In the genomic region with DNA sequence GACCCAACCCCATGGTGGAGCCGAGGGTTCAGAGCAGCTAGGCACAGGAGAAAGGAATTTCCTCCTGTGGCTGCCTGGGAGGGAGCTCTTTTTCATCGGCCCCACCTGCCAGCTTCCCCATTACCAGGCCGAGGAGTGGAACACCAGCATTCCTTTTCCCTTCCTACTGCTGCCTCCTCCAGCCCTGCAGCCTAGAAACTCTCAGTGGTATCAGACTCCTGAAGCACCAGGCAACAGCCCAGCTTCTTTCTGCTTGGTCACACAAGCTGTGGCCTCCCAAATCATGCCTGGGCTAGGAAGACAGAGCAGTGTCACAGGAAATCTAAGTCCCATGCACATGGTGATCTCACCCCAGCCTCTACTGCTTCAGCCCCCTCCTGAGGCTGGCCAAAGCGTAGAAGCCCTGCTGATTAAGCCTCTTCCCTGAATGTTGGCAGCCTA, we compare ENCODE assay signal across 12 cellular contexts. TPM values are rescaled to one million over a fixed set of nuclear protein-coding genes. Genes with fewer than 3 reads are reported as not detected.
DNase-seq lines count a peak whose midpoint lies in the region; ATAC-seq and TF ChIP-seq lines count a peak whose summit lies in the region.
"Had no signal": no experiment of that assay in that cellular context is flagged by ENCODE, and none has a peak within 500 bp of the region (broad histone marks: within the 10 kb centered on the region; RNA-seq: fewer than 3 reads in every experiment).

No MANE protein-coding gene starts in this region.

- POLR2A ChIA-PET in PC-9 (lab: Charles Lee; ENCODE audit: unreplicated experiment) = no interaction called here

- ATAC-seq in GM23338 (peak; percentile 94), HG03196 (IDR thresholded peaks at IDR 0.05; ENCODE audit: unreplicated experiment) (no peak), GM21737 (IDR thresholded peaks at IDR 0.05; ENCODE audit: unreplicated experiment) (no peak)

- H3K4me1 Mint-ChIP-seq in CD14-positive monocyte = peaks cover 69% of the 10 kb centered on the region
- H3K4me1 Mint-ChIP-seq in GM23338 = peaks cover 20% of the 10 kb centered on the region
- H3K4me1 Mint-ChIP-seq in activated T-helper 1 cell treated with anti-CD3 and anti-CD28 coated beads, Interleukin-12 subunit alpha, Interleukin-12 subunit beta, Interleukin-2, Interleukin-4 antibody, amounts not matched to agents 30 ng/mL and 10 ng/mL and 1 ng/mL, durations not matched to agents 14 hours and 24 hours and 36 hours (ENCODE audit: low read depth) = peaks cover 48% of the 10 kb centered on the region
- peaks cover 18% of the 10 kb centered on the region for H3K4me1 Mint-ChIP-seq in mesothelial cell of epicardium

- H3K27ac ChIP-seq in GM23338 (ENCODE audit: low read depth) (no peak overlapping the region), PC-9 (no peak overlapping the region), tibial artery (no peak overlapping the region)

- H3K27me3 Mint-ChIP-seq in CD14-positive monocyte (ENCODE audit: low read depth in 3 of 3) (peaks cover 0 to 28% (median 0%) of the 10 kb centered on the region in 3 donors), GM23338 (ENCODE audit: insufficient read depth, low read depth, poor library complexity) (peaks cover 9% of the 10 kb centered on the region), mesothelial cell of epicardium (ENCODE audit: low read depth) (no peaks in the 10 kb centered on the region)
- peaks cover 36% of the 10 kb centered on the region for H3K27me3 Mint-ChIP-seq in activated T-helper 1 cell treated with anti-CD3 and anti-CD28 coated beads, Interleukin-12 subunit alpha, Interleukin-12 subunit beta, Interleukin-2, Interleukin-4 antibody, amounts not matched to agents 30 ng/mL and 10 ng/mL and 1 ng/mL, durations not matched to agents 14 hours and 24 hours and 36 hours (ENCODE audit: insufficient read depth)

- H3K4me1 ChIP-seq in GM23338 (ENCODE audit: insufficient read depth) (no peaks in the 10 kb centered on the region), PC-9 (replicated peaks; ENCODE audit: insufficient read depth) (no peaks in the 10 kb centered on the region), tibial artery (peaks cover 0 to 18% (median 0%) of the 10 kb centered on the region in 4 donors)

- CTCF ChIA-PET in PC-9 (lab: Charles Lee) = no interaction called here

- TF ChIP-seq CTCF in CD14-positive monocyte (IDR thresholded peaks at IDR 0.05) = no peak
- TF ChIP-seq CTCF in GM23338 (conservative IDR thresholded peaks at IDR 0.05; ENCODE audit: low read depth in 2 of 2) = no peak
- TF ChIP-seq CTCF in mesothelial cell of epicardium (IDR thresholded peaks at IDR 0.05; ENCODE audit: unreplicated experiment) = no peak
- TF ChIP-seq CTCF in PC-9 (conservative IDR thresholded peaks at IDR 0.05) = no peak
- TF ChIP-seq CTCF in tibial artery (IDR thresholded peaks at IDR 0.05) = no peak

- peak; percentile 72 for DNase-seq in CD14-positive monocyte (ENCODE audit: low spot score)
- peak; percentile 45 for DNase-seq in GM23338 (ENCODE audit: low spot score)
- no peak for DNase-seq in activated T-helper 1 cell treated with anti-CD3 and anti-CD28 coated beads, Interleukin-12 subunit alpha, Interleukin-12 subunit beta, Interleukin-2, Interleukin-4 antibody, amounts not matched to agents 30 ng/mL and 10 ng/mL and 1 ng/mL, durations not matched to agents 14 hours and 24 hours and 36 hours (ENCODE audit: low spot score)
- no peak for DNase-seq in mesothelial cell of epicardium (ENCODE audit: low spot score in 2 of 2, unreplicated experiment in 2 of 2)
- no peak for DNase-seq in PC-9
- DNase-seq in tibial artery = no peak
- DNase-seq: NCI-H1930, retina had no signal

- H3K9me3 Mint-ChIP-seq in CD14-positive monocyte = peaks cover 0 to 10% (median 3%) of the 10 kb centered on the region in 7 donors
- H3K9me3 Mint-ChIP-seq in GM23338 = no peaks in the 10 kb centered on the region
- H3K9me3 Mint-ChIP-seq in activated T-helper 1 cell treated with anti-CD3 and anti-CD28 coated beads, Interleukin-12 subunit alpha, Interleukin-12 subunit beta, Interleukin-2, Interleukin-4 antibody, amounts not matched to agents 30 ng/mL and 10 ng/mL and 1 ng/mL, durations not matched to agents 14 hours and 24 hours and 36 hours = no peaks in the 10 kb centered on the region
- H3K9me3 Mint-ChIP-seq in mesothelial cell of epicardium = peaks cover 18% of the 10 kb centered on the region
- H3K9me3 Mint-ChIP-seq: activated naive CD4-positive, alpha-beta T cell treated with anti-CD3 and anti-CD28 coated beads, Interleukin-2, amount 50 U/mL, for 72 hours had no signal

- H3K36me3 Mint-ChIP-seq in CD14-positive monocyte (peaks cover 9 to 19% of the 10 kb centered on the region in 2 donors), GM23338 (ENCODE audit: low read depth) (no peaks in the 10 kb centered on the region), mesothelial cell of epicardium (peaks cover 2% of the 10 kb centered on the region)
- no peaks in the 10 kb centered on the region for H3K36me3 Mint-ChIP-seq in activated T-helper 1 cell treated with anti-CD3 and anti-CD28 coated beads, Interleukin-12 subunit alpha, Interleukin-12 subunit beta, Interleukin-2, Interleukin-4 antibody, amounts not matched to agents 30 ng/mL and 10 ng/mL and 1 ng/mL, durations not matched to agents 14 hours and 24 hours and 36 hours (ENCODE audit: low read depth)
- H3K36me3 Mint-ChIP-seq: activated naive CD4-positive, alpha-beta T cell treated with anti-CD3 and anti-CD28 coated beads, Interleukin-2, amount 50 U/mL, for 72 hours had no signal

- H3K9me2 ChIP-seq in GM23338 (ENCODE audit: insufficient read depth) = no peaks in the 10 kb centered on the region
- H3K9me2 ChIP-seq in PC-9 (ENCODE audit: insufficient read depth) = no peaks in the 10 kb centered on the region

- no TSS peak for BruUV-seq in PC-9 (replicated peaks; lab: Mats Ljungman, UMichigan)

- H3K4me2 ChIP-seq in GM23338 (no peak overlapping the region), PC-9 (no peak overlapping the region)

- H2AFZ ChIP-seq in GM23338 (no peak overlapping the region), PC-9 (no peak overlapping the region)

- H3K4me3 ChIP-seq in GM23338 (no peak overlapping the region), PC-9 (no peak overlapping the region), tibial artery (no peak overlapping the region)
- H3K4me3 ChIP-seq: mucosa of descending colon had no signal

- H3K27ac Mint-ChIP-seq in CD14-positive monocyte = peak overlapping the region; percentile 97 to 99 (median 98)
- peak overlapping the region; percentile 67; the same call in 1 of the 2 replicates for H3K27ac Mint-ChIP-seq in GM23338
- H3K27ac Mint-ChIP-seq in activated T-helper 1 cell treated with anti-CD3 and anti-CD28 coated beads, Interleukin-12 subunit alpha, Interleukin-12 subunit beta, Interleukin-2, Interleukin-4 antibody, amounts not matched to agents 30 ng/mL and 10 ng/mL and 1 ng/mL, durations not matched to agents 14 hours and 24 hours and 36 hours = peak overlapping the region; percentile 18
- peak overlapping the region; percentile 85 for H3K27ac Mint-ChIP-seq in mesothelial cell of epicardium

- intact Hi-C loops in CD14-positive monocyte (cut with micrococcal nuclease) (no loop called here), PC-9 (cut with micrococcal nuclease; ENCODE audit: unreplicated experiment) (no loop called here), tibial artery (cut with DNase I; ENCODE audit: low total_unique reads) (no loop called here)
- intact Hi-C loops in activated T-helper 1 cell treated with anti-CD3 and anti-CD28 coated beads, Interleukin-12 subunit alpha, Interleukin-12 subunit beta, Interleukin-2, Interleukin-4 antibody, amounts not matched to agents 30 ng/mL and 10 ng/mL and 1 ng/mL, durations not matched to agents 14 hours and 24 hours and 36 hours (cut with micrococcal nuclease) = loop anchor here (1.0 to 2.0 kb wide), 2 partner anchors 20 to 39 kb away; no protein-coding TSS in a partner anchor

- H3K79me2 ChIP-seq in GM23338 (replicated peaks; ENCODE audit: insufficient read depth) = no peaks in the 10 kb centered on the region
- no peaks in the 10 kb centered on the region for H3K79me2 ChIP-seq in PC-9 (ENCODE audit: low read depth)

- H3K27me3 ChIP-seq in GM23338 (ENCODE audit: insufficient read depth) (no peaks in the 10 kb centered on the region), PC-9 (ENCODE audit: insufficient read depth, low read depth) (peaks cover 20% of the 10 kb centered on the region), tibial artery (no peaks in the 10 kb centered on the region)

- peak overlapping the region; percentile 89 to 95 for H3K4me3 Mint-ChIP-seq in CD14-positive monocyte
- no peak overlapping the region for H3K4me3 Mint-ChIP-seq in GM23338
- H3K4me3 Mint-ChIP-seq in activated T-helper 1 cell treated with anti-CD3 and anti-CD28 coated beads, Interleukin-12 subunit alpha, Interleukin-12 subunit beta, Interleukin-2, Interleukin-4 antibody, amounts not matched to agents 30 ng/mL and 10 ng/mL and 1 ng/mL, durations not matched to agents 14 hours and 24 hours and 36 hours = peak overlapping the region; percentile 52
- no peak overlapping the region for H3K4me3 Mint-ChIP-seq in mesothelial cell of epicardium

- no peaks in the 10 kb centered on the region for H3K36me3 ChIP-seq in GM23338 (ENCODE audit: insufficient read depth)
- H3K36me3 ChIP-seq in PC-9 (ENCODE audit: low read depth) = no peaks in the 10 kb centered on the region
- no peaks in the 10 kb centered on the region for H3K36me3 ChIP-seq in tibial artery

- H3F3A ChIP-seq in GM23338 (replicated peaks; ENCODE audit: low read depth) (no peaks in the 10 kb centered on the region), PC-9 (ENCODE audit: insufficient read depth, low read depth) (no peaks in the 10 kb centered on the region)

- H4K20me1 ChIP-seq in GM23338 (replicated peaks; ENCODE audit: insufficient read depth) = no peaks in the 10 kb centered on the region
- no peaks in the 10 kb centered on the region for H4K20me1 ChIP-seq in PC-9 (ENCODE audit: insufficient read depth)

- no peaks in the 10 kb centered on the region for H3K9me3 ChIP-seq in PC-9 (ENCODE audit: insufficient read depth, low read depth)
- no peaks in the 10 kb centered on the region for H3K9me3 ChIP-seq in tibial artery
- H3K9me3 ChIP-seq: mucosa of descending colon had no signal

TF ChIP-seq in GM23338, 12 proteins besides CTCF, POLR2A, EP300 and RAD21 (continues in another document):
- no peak for TF ChIP-seq EZH2 (IDR thresholded peaks at IDR 0.05; ENCODE audit: low read depth, unreplicated experiment)
- no peak for TF ChIP-seq NANOG (IDR thresholded peaks at IDR 0.05; ENCODE audit: borderline replicate concordance)
- no peak for TF ChIP-seq POLR2AphosphoS5 (IDR thresholded peaks at IDR 0.05; ENCODE audit: low read depth)

RNA-seq across cellular contexts. Expression of gene RTL5, which starts 30.1 kb away (rescaled TPM):
- polyA plus RNA-seq in CD14-positive monocyte (under 1 TPM; 0.24 to 0.59 TPM), GM23338 (2016; fragmentation: Nextera tagmentation; extraction: Ambion mirVana) (0.31 and 0.52 TPM in 2 replicates)
- 0.35 and 0.94 TPM in 2 replicates for total RNA-seq in GM23338 (2014; rRNA removed; shearing (Covaris generic))
- total RNA-seq in activated T-helper 1 cell treated with anti-CD3 and anti-CD28 coated beads, Interleukin-12 subunit alpha, Interleukin-12 subunit beta, Interleukin-2, Interleukin-4 antibody, amounts not matched to agents 30 ng/mL and 10 ng/mL and 1 ng/mL, durations not matched to agents 14 hours and 24 hours and 36 hours = 0.26 and 0.29 TPM in 2 replicates
- total RNA-seq in mesothelial cell of epicardium (36.1 to 37.5 TPM (median 36.4 TPM) in 3 replicates), PC-9 (2021) (not detected in 2 replicates)

Comparison
In these comparisons a context has a peak if more than half of its experiments do, and no peak if none do; other contexts are left out.
1. DNase-seq: peak in CD14-positive monocyte (single experiment) and GM23338 (single experiment); none in activated T-helper 1 cell treated with anti-CD3 and anti-CD28 coated beads, Interleukin-12 subunit alpha, Interleukin-12 subunit beta, Interleukin-2, Interleukin-4 antibody, amounts not matched to agents 30 ng/mL and 10 ng/mL and 1 ng/mL, durations not matched to agents 14 hours and 24 hours and 36 hours (single experiment), mesothelial cell of epicardium (0 of 2), PC-9 (0 of 2) and tibial artery (0 of 2).
2. H3K27ac Mint-ChIP-seq: peak in every context shown above with its lines; median percentile 98 in CD14-positive monocyte; 85 in mesothelial cell of epicardium; 67 in GM23338; 18 in activated T-helper 1 cell treated with anti-CD3 and anti-CD28 coated beads, Interleukin-12 subunit alpha, Interleukin-12 subunit beta, Interleukin-2, Interleukin-4 antibody, amounts not matched to agents 30 ng/mL and 10 ng/mL and 1 ng/mL, durations not matched to agents 14 hours and 24 hours and 36 hours.
3. H3K4me3 Mint-ChIP-seq: peak in CD14-positive monocyte (2 of 2) and activated T-helper 1 cell treated with anti-CD3 and anti-CD28 coated beads, Interleukin-12 subunit alpha, Interleukin-12 subunit beta, Interleukin-2, Interleukin-4 antibody, amounts not matched to agents 30 ng/mL and 10 ng/mL and 1 ng/mL, durations not matched to agents 14 hours and 24 hours and 36 hours (single experiment); none in GM23338 (single experiment) and mesothelial cell of epicardium (single experiment).
4. RNA of gene RTL5, which starts 30.1 kb away (total RNA-seq): 36.1 to 37.5 TPM in mesothelial cell of epicardium; 0.35 to 0.94 TPM in GM23338, 0.26 to 0.29 TPM in activated T-helper 1 cell treated with anti-CD3 and anti-CD28 coated beads, Interleukin-12 subunit alpha, Interleukin-12 subunit beta, Interleukin-2, Interleukin-4 antibody, amounts not matched to agents 30 ng/mL and 10 ng/mL and 1 ng/mL, durations not matched to agents 14 hours and 24 hours and 36 hours and not detected in PC-9; every median in the first group is over 10 times any median in the second.